In genomic region chr3:106338582-106339219, GRCh38 we compare ENCODE assay signal across 22 cellular contexts.
DNase-seq lines count a peak whose midpoint lies in the region; ATAC-seq lines count a peak whose summit lies in the region.
"Had no signal": no experiment of that assay in that cellular context is flagged by ENCODE, and none has a peak within 500 bp of the region (broad histone marks: within the 10 kb centered on the region; RNA-seq: fewer than 3 reads in every experiment).

No MANE protein-coding gene starts in this region.

- H3K4me3 Mint-ChIP-seq in activated naive CD8-positive, alpha-beta T cell, result peak overlapping the region; percentile 18
- H3K4me3 Mint-ChIP-seq in activated naive CD8-positive, alpha-beta T cell treated with anti-CD3 and anti-CD28 coated beads for 36 hours, result no peak overlapping the region
- H3K4me3 Mint-ChIP-seq in T-helper 17 cell, result peak overlapping the region; percentile 64
- H3K4me3 Mint-ChIP-seq: activated naive CD8-positive, alpha-beta T cell treated with anti-CD3 and anti-CD28 coated beads, Interleukin-2, amount 10 ng/mL, durations not matched to agents 7 days and 5 days had no signal

- H3K4me2 ChIP-seq in mesendoderm (ENCODE audit: low read length), result no peak overlapping the region

- H3K79me2 ChIP-seq in mesendoderm (ENCODE audit: control insufficient read depth, insufficient read depth, low read length), result no peaks in the 10 kb centered on the region

- H3K27ac ChIP-seq in effector memory CD4-positive, alpha-beta T cell (ENCODE audit: insufficient read depth, low read length, poor library complexity, severe bottlenecking), result peak overlapping the region; percentile 47
- no peak overlapping the region for H3K27ac ChIP-seq in mesendoderm (ENCODE audit: low read depth, low read length)
- H3K27ac ChIP-seq: C4-2B, gastrocnemius medialis, SK-N-MC had no signal

- no peak overlapping the region for H3K23ac ChIP-seq in mesendoderm (ENCODE audit: low read length)

- WGBS in mesendoderm (ENCODE audit: extremely low coverage, insufficient coverage, low lambda C conversion rate), result no CpG with 5 or more reads among the region's 5 CpGs

- H2BK15ac ChIP-seq in mesendoderm (replicated peaks; ENCODE audit: low read depth), result no peak overlapping the region

- H4K5ac ChIP-seq in mesendoderm (ENCODE audit: low read length), result no peak overlapping the region

- H3K36me3 ChIP-seq in effector memory CD4-positive, alpha-beta T cell (ENCODE audit: control insufficient read depth, insufficient read depth, low read length), result no peaks in the 10 kb centered on the region
- H3K36me3 ChIP-seq in mesendoderm (ENCODE audit: control insufficient read depth, insufficient read depth, low read length), result no peaks in the 10 kb centered on the region
- H3K36me3 ChIP-seq: gastrocnemius medialis had no signal

- H3K9ac ChIP-seq in mesendoderm (ENCODE audit: low read length), result no peak overlapping the region

- no peaks in the 10 kb centered on the region for H3K9me3 ChIP-seq in T-helper 17 cell (ENCODE audit: control insufficient read depth, low read length, poor library complexity, severe bottlenecking)
- no peaks in the 10 kb centered on the region for H3K9me3 ChIP-seq in effector memory CD4-positive, alpha-beta T cell (ENCODE audit: control insufficient read depth, low read length)
- H3K9me3 ChIP-seq: gastrocnemius medialis had no signal

- H3K36me3 Mint-ChIP-seq in activated naive CD8-positive, alpha-beta T cell, result no peaks in the 10 kb centered on the region
- H3K36me3 Mint-ChIP-seq in activated naive CD8-positive, alpha-beta T cell treated with anti-CD3 and anti-CD28 coated beads for 36 hours, result peaks cover 17% of the 10 kb centered on the region
- H3K36me3 Mint-ChIP-seq in T-helper 17 cell (ENCODE audit: low read depth), result no peaks in the 10 kb centered on the region

- no peak overlapping the region for H3K4ac ChIP-seq in mesendoderm (ENCODE audit: low read depth, low read length)

- peak overlapping the region; percentile 27 for H3K4me3 ChIP-seq in effector memory CD4-positive, alpha-beta T cell (ENCODE audit: insufficient read depth, low read depth, low read length, poor library complexity, severe bottlenecking)
- no peak overlapping the region for H3K4me3 ChIP-seq in mesendoderm (ENCODE audit: low read length)
- H3K4me3 ChIP-seq: gastrocnemius medialis, SK-N-MC had no signal

- no peak for DNase-seq in activated naive CD8-positive, alpha-beta T cell treated with anti-CD3 and anti-CD28 coated beads for 36 hours
- DNase-seq in T-helper 17 cell, result no peak
- no peak for DNase-seq in effector memory CD4-positive, alpha-beta T cell
- no peak for DNase-seq in NCI-H2171 (lab: John Stamatoyannopoulos, UW)
- no peak for DNase-seq in putamen (ENCODE audit: low spot score)
- DNase-seq in mesendoderm, result no peak
- DNase-seq: activated CD4-positive, CD25-positive, alpha-beta regulatory T cell; activated naive CD8-positive, alpha-beta T cell treated with anti-CD3 and anti-CD28 coated beads, Interleukin-2, amount 10 ng/mL, durations not matched to agents 7 days and 5 days; effector CD8-positive, alpha-beta T cell; gastrocnemius medialis; hypothalamus; left ventricle myocardium superior; midbrain; NCI-H1694 treated with DMSO at 0.1 percent for 48 hours; NCI-H526; RPMI8226; T1000 had no signal

- H4K8ac ChIP-seq in mesendoderm (ENCODE audit: low read depth, low read length), result no peak overlapping the region

- H2BK120ac ChIP-seq in mesendoderm (ENCODE audit: low read depth, low read length), result no peak overlapping the region

- peak; percentile 85 for ATAC-seq in T-helper 17 cell
- ATAC-seq: esophagus mucosa, gastrocnemius medialis, HCT116, left ventricle myocardium superior had no signal

- H3K27me3 Mint-ChIP-seq in activated naive CD8-positive, alpha-beta T cell, result no peaks in the 10 kb centered on the region
- no peaks in the 10 kb centered on the region for H3K27me3 Mint-ChIP-seq in activated naive CD8-positive, alpha-beta T cell treated with anti-CD3 and anti-CD28 coated beads for 36 hours
- H3K27me3 Mint-ChIP-seq in T-helper 17 cell, result no peaks in the 10 kb centered on the region
- H3K27me3 Mint-ChIP-seq: activated naive CD8-positive, alpha-beta T cell treated with anti-CD3 and anti-CD28 coated beads, Interleukin-2, amount 10 ng/mL, durations not matched to agents 7 days and 5 days had no signal

- H3K27me3 ChIP-seq in effector memory CD4-positive, alpha-beta T cell (replicated peaks; ENCODE audit: control insufficient read depth, insufficient read depth, low read length, poor library complexity, severe bottlenecking), result no peaks in the 10 kb centered on the region
- no peaks in the 10 kb centered on the region for H3K27me3 ChIP-seq in mesendoderm (ENCODE audit: insufficient read depth, low read length, poor library complexity)
- H3K27me3 ChIP-seq: gastrocnemius medialis had no signal

- peaks cover 14% of the 10 kb centered on the region for H3K4me1 ChIP-seq in effector memory CD4-positive, alpha-beta T cell (ENCODE audit: control insufficient read depth, insufficient read depth, low read length, poor library complexity, severe bottlenecking)
- H3K4me1 ChIP-seq in mesendoderm (ENCODE audit: control insufficient read depth, low read depth, low read length), result no peaks in the 10 kb centered on the region

- no peaks in the 10 kb centered on the region for H3K79me1 ChIP-seq in mesendoderm (ENCODE audit: low read length)

- H2BK5ac ChIP-seq in mesendoderm (ENCODE audit: low read length), result no peak overlapping the region

- peak overlapping the region; percentile 78 for H3K27ac Mint-ChIP-seq in activated naive CD8-positive, alpha-beta T cell
- H3K27ac Mint-ChIP-seq in activated naive CD8-positive, alpha-beta T cell treated with anti-CD3 and anti-CD28 coated beads for 36 hours, result no peak overlapping the region
- peak overlapping the region; percentile 63 for H3K27ac Mint-ChIP-seq in T-helper 17 cell
- H3K27ac Mint-ChIP-seq: activated naive CD8-positive, alpha-beta T cell treated with anti-CD3 and anti-CD28 coated beads, Interleukin-2, amount 10 ng/mL, durations not matched to agents 7 days and 5 days had no signal

- peaks cover 56% of the 10 kb centered on the region for H3K4me1 Mint-ChIP-seq in activated naive CD8-positive, alpha-beta T cell (ENCODE audit: low read depth)
- peaks cover 53% of the 10 kb centered on the region for H3K4me1 Mint-ChIP-seq in activated naive CD8-positive, alpha-beta T cell treated with anti-CD3 and anti-CD28 coated beads for 36 hours
- H3K4me1 Mint-ChIP-seq in T-helper 17 cell, result peaks cover 27% of the 10 kb centered on the region

- no peak overlapping the region for H2AK5ac ChIP-seq in mesendoderm (ENCODE audit: low read length)

- H3K56ac ChIP-seq in mesendoderm (ENCODE audit: low read length), result no peak overlapping the region

- H3K18ac ChIP-seq in mesendoderm (ENCODE audit: low read length), result no peak overlapping the region

- H3K9me3 Mint-ChIP-seq in activated naive CD8-positive, alpha-beta T cell (ENCODE audit: low read depth), result peaks cover 3% of the 10 kb centered on the region
- peaks cover 11% of the 10 kb centered on the region for H3K9me3 Mint-ChIP-seq in activated naive CD8-positive, alpha-beta T cell treated with anti-CD3 and anti-CD28 coated beads for 36 hours
